ENCODE assay signal across 8 cellular contexts in the genomic region with DNA sequence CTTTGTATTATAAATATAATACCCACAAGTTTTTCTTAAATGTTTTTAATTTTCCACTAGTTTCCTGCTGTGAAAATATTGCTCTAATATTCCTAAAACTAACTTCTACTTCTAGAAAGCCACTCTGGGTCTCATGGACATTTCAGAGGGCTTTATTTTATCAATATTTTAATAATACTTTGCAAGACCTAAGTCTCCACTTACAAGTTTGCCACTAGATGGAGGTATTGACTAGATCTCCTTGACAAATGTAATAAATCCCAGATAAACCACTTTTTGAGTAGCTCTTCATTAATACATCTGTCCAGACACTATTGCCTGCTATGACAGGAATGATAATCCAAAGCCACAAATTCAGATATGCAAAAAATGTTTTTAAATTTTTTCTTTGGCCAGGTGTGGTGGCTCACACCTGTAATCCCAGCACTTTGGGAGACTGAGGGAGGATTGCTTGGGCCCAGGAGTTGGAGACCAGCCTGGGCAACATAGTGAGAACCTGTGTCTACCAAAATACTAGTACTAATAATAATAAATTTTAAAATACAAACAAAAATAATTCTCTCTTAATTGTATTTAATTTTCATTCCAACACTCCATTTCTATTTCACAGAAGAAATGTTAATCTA. TPM values are rescaled to one million over a fixed set of nuclear protein-coding genes. Genes with fewer than 3 reads are reported as not detected.
DNase-seq lines count a peak whose midpoint lies in the region; ATAC-seq and TF ChIP-seq lines count a peak whose summit lies in the region.

No MANE protein-coding gene starts in this region.

- H3K36me3 Mint-ChIP-seq in CD4-positive, alpha-beta T cell (ENCODE audit: low read depth): no peaks in the 10 kb centered on the region
- peaks cover 7% of the 10 kb centered on the region for H3K36me3 Mint-ChIP-seq in activated CD4-positive, alpha-beta T cell treated with anti-CD3 and anti-CD28 coated beads, Interleukin-2, amount 10 ng/mL, durations not matched to agents 7 days and 5 days (ENCODE audit: low read depth)
- H3K36me3 Mint-ChIP-seq in activated T-helper 1 cell treated with anti-CD3 and anti-CD28 coated beads, Interleukin-12 subunit alpha, Interleukin-12 subunit beta, Interleukin-2, Interleukin-4 antibody, amounts not matched to agents 30 ng/mL and 10 ng/mL and 1 ng/mL, durations not matched to agents 14 hours and 24 hours and 36 hours (ENCODE audit: low read depth): peaks cover 2% of the 10 kb centered on the region

- no peak for ATAC-seq in CD4-positive, alpha-beta T cell (ENCODE audit: poor library complexity)
- no peak for ATAC-seq in PC-3

- no peaks in the 10 kb centered on the region for H4K20me1 ChIP-seq in PC-3 (ENCODE audit: low read length)

- intact Hi-C loops in CD4-positive, alpha-beta T cell (cut with DNase I, micrococcal nuclease): loop anchor here (1.0 to 2.0 kb wide), 2 partner anchors 529 to 530 kb away; no protein-coding TSS in a partner anchor
- intact Hi-C loops in PC-3 (cut with micrococcal nuclease): loop anchor here (1.0 to 5.0 kb wide), 3 partner anchors 109 to 537 kb away; partner anchors contain the start of gene C11orf65
- intact Hi-C loops in esophagus squamous epithelium (cut with DNase I): loop anchor here (10.0 kb wide), 1 partner anchor 537 kb away; no protein-coding TSS in a partner anchor
- intact Hi-C loops in spleen (cut with DNase I; ENCODE audit: low total_unique reads): loop anchor here (10.0 kb wide), 1 partner anchor 537 kb away; no protein-coding TSS in a partner anchor
- intact Hi-C loops in activated T-helper 1 cell treated with anti-CD3 and anti-CD28 coated beads, Interleukin-12 subunit alpha, Interleukin-12 subunit beta, Interleukin-2, Interleukin-4 antibody, amounts not matched to agents 30 ng/mL and 10 ng/mL and 1 ng/mL, durations not matched to agents 14 hours and 24 hours and 36 hours (cut with micrococcal nuclease): loop anchor here (1.0 kb wide), 1 partner anchor 530 kb away; no protein-coding TSS in a partner anchor

- no peaks in the 10 kb centered on the region for H3K36me3 ChIP-seq in PC-3 (ENCODE audit: low read depth, low read length)
- no peaks in the 10 kb centered on the region for H3K36me3 ChIP-seq in esophagus squamous epithelium
- no peaks in the 10 kb centered on the region for H3K36me3 ChIP-seq in spleen

- peaks cover 29% of the 10 kb centered on the region for H3K4me1 ChIP-seq in PC-3 (ENCODE audit: insufficient read depth, low read length)
- H3K4me1 ChIP-seq in esophagus squamous epithelium: peaks cover 11 to 38% (median 15%) of the 10 kb centered on the region in 3 donors
- H3K4me1 ChIP-seq in spleen: peaks cover 9 to 30% (median 21%) of the 10 kb centered on the region in 6 donors

- H3K9me3 ChIP-seq in CD4-positive, alpha-beta T cell (ENCODE audit: control insufficient read depth, low read length): no peaks in the 10 kb centered on the region
- H3K9me3 ChIP-seq in PC-3 (ENCODE audit: low read length): no peaks in the 10 kb centered on the region
- H3K9me3 ChIP-seq in esophagus squamous epithelium: no peaks in the 10 kb centered on the region
- H3K9me3 ChIP-seq in spleen: no peaks in the 10 kb centered on the region

- H2AFZ ChIP-seq in PC-3 (ENCODE audit: low read length): no peak overlapping the region

- H3K4me2 ChIP-seq in PC-3 (ENCODE audit: low read length): no peak overlapping the region

- H3K27me3 Mint-ChIP-seq in CD4-positive, alpha-beta T cell: no peaks in the 10 kb centered on the region
- H3K27me3 Mint-ChIP-seq in activated CD4-positive, alpha-beta T cell treated with anti-CD3 and anti-CD28 coated beads, Interleukin-2, amount 10 ng/mL, durations not matched to agents 7 days and 5 days: no peaks in the 10 kb centered on the region
- H3K27me3 Mint-ChIP-seq in activated T-helper 1 cell treated with anti-CD3 and anti-CD28 coated beads, Interleukin-12 subunit alpha, Interleukin-12 subunit beta, Interleukin-2, Interleukin-4 antibody, amounts not matched to agents 30 ng/mL and 10 ng/mL and 1 ng/mL, durations not matched to agents 14 hours and 24 hours and 36 hours (ENCODE audit: insufficient read depth): no peaks in the 10 kb centered on the region

- TF ChIP-seq POLR2A in esophagus squamous epithelium (IDR thresholded peaks at IDR 0.05) (no peak), spleen (IDR thresholded peaks at IDR 0.05) (no peak)

- CTCF ChIA-PET in CD4-positive, alpha-beta T cell (lab: Charles Lee): interaction anchor here (1.3 to 1.5 kb wide), 2 partner anchors 11 to 89 kb away, joined by 3 to 5 read pairs; no protein-coding TSS in a partner anchor
- CTCF ChIA-PET in PC-3 (lab: Charles Lee): interaction anchor here (0.5 to 1.0 kb wide), 3 partner anchors 105 to 554 kb away, joined by 3 to 5 read pairs (median 4); partner anchors contain the start of genes ATM, CUL5 and NPAT
- CTCF ChIA-PET in activated CD4-positive, alpha-beta T cell treated with anti-CD3 and anti-CD28 coated beads, Interleukin-2, amount 10 ng/mL, durations not matched to agents 7 days and 5 days (lab: Charles Lee): interaction anchor here (0.6 to 1.8 kb wide), 5 partner anchors 10 to 533 kb away, joined by 3 to 4 read pairs (median 3); no protein-coding TSS in a partner anchor

- peak; percentile 64 for TF ChIP-seq CTCF in CD4-positive, alpha-beta T cell (IDR thresholded peaks at IDR 0.05)
- TF ChIP-seq CTCF in HL-60 (IDR thresholded peaks at IDR 0.05; ENCODE audit: insufficient read depth, low read length) (peak; percentile 13), PC-3 (conservative IDR thresholded peaks at IDR 0.05; ENCODE audit: low read depth, low read length) (peak; percentile 82), esophagus squamous epithelium (IDR thresholded peaks at IDR 0.05) (peak; percentile 13 to 60 (median 44)), spleen (IDR thresholded peaks at IDR 0.05 in 8 of 11, conservative IDR thresholded peaks at IDR 0.05 in 3 of 11) (peak in 8 of 11 experiments; percentile 26 to 61 (median 42))

- BruUV-seq in PC-3 (replicated peaks; lab: Mats Ljungman, UMichigan): no TSS peak

- no peak overlapping the region for H3K27ac Mint-ChIP-seq in CD4-positive, alpha-beta T cell
- H3K27ac Mint-ChIP-seq in activated CD4-positive, alpha-beta T cell treated with anti-CD3 and anti-CD28 coated beads, Interleukin-2, amount 10 ng/mL, durations not matched to agents 7 days and 5 days: no peak overlapping the region
- H3K27ac Mint-ChIP-seq in activated T-helper 1 cell treated with anti-CD3 and anti-CD28 coated beads, Interleukin-12 subunit alpha, Interleukin-12 subunit beta, Interleukin-2, Interleukin-4 antibody, amounts not matched to agents 30 ng/mL and 10 ng/mL and 1 ng/mL, durations not matched to agents 14 hours and 24 hours and 36 hours: no peak overlapping the region

- no peaks in the 10 kb centered on the region for H3K27me3 ChIP-seq in CD4-positive, alpha-beta T cell (ENCODE audit: control insufficient read depth, insufficient read depth, low read length)
- no peaks in the 10 kb centered on the region for H3K27me3 ChIP-seq in HL-60 (ENCODE audit: insufficient read depth, poor library complexity, severe bottlenecking)
- no peaks in the 10 kb centered on the region for H3K27me3 ChIP-seq in PC-3 (ENCODE audit: low read length)
- no peaks in the 10 kb centered on the region for H3K27me3 ChIP-seq in esophagus squamous epithelium
- H3K27me3 ChIP-seq in spleen (replicated peaks in 1 of 7): no peaks in the 10 kb centered on the region

- no peaks in the 10 kb centered on the region for H3K9me3 Mint-ChIP-seq in CD4-positive, alpha-beta T cell
- no peaks in the 10 kb centered on the region for H3K9me3 Mint-ChIP-seq in activated CD4-positive, alpha-beta T cell treated with anti-CD3 and anti-CD28 coated beads, Interleukin-2, amount 10 ng/mL, durations not matched to agents 7 days and 5 days
- H3K9me3 Mint-ChIP-seq in activated T-helper 1 cell treated with anti-CD3 and anti-CD28 coated beads, Interleukin-12 subunit alpha, Interleukin-12 subunit beta, Interleukin-2, Interleukin-4 antibody, amounts not matched to agents 30 ng/mL and 10 ng/mL and 1 ng/mL, durations not matched to agents 14 hours and 24 hours and 36 hours: no peaks in the 10 kb centered on the region

- H3K4me1 Mint-ChIP-seq in CD4-positive, alpha-beta T cell (ENCODE audit: low read depth): peaks cover 12% of the 10 kb centered on the region
- H3K4me1 Mint-ChIP-seq in activated CD4-positive, alpha-beta T cell treated with anti-CD3 and anti-CD28 coated beads, Interleukin-2, amount 10 ng/mL, durations not matched to agents 7 days and 5 days: peaks cover 23% of the 10 kb centered on the region
- H3K4me1 Mint-ChIP-seq in activated T-helper 1 cell treated with anti-CD3 and anti-CD28 coated beads, Interleukin-12 subunit alpha, Interleukin-12 subunit beta, Interleukin-2, Interleukin-4 antibody, amounts not matched to agents 30 ng/mL and 10 ng/mL and 1 ng/mL, durations not matched to agents 14 hours and 24 hours and 36 hours (ENCODE audit: low read depth): peaks cover 11% of the 10 kb centered on the region

- H3K9ac ChIP-seq in PC-3 (ENCODE audit: low read length): no peak overlapping the region

- DNase-seq in CD4-positive, alpha-beta T cell: no peak
- DNase-seq in HL-60 (ENCODE audit: low read depth in 1 of 2, low spot score in 1 of 2): no peak
- DNase-seq in PC-3: peak; percentile 73
- DNase-seq in esophagus squamous epithelium (lab: John Stamatoyannopoulos, UW): no peak
- DNase-seq in spleen: no peak
- no peak for DNase-seq in activated CD4-positive, alpha-beta T cell treated with anti-CD3 and anti-CD28 coated beads, Interleukin-2, amount 10 ng/mL, durations not matched to agents 7 days and 5 days
- DNase-seq in activated T-helper 1 cell treated with anti-CD3 and anti-CD28 coated beads, Interleukin-12 subunit alpha, Interleukin-12 subunit beta, Interleukin-2, Interleukin-4 antibody, amounts not matched to agents 30 ng/mL and 10 ng/mL and 1 ng/mL, durations not matched to agents 14 hours and 24 hours and 36 hours (ENCODE audit: low spot score): no peak
- DNase-seq in islet precursor cell: no peak

- peak overlapping the region; percentile 56 for H3K4me3 Mint-ChIP-seq in CD4-positive, alpha-beta T cell
- no peak overlapping the region for H3K4me3 Mint-ChIP-seq in activated CD4-positive, alpha-beta T cell treated with anti-CD3 and anti-CD28 coated beads, Interleukin-2, amount 10 ng/mL, durations not matched to agents 7 days and 5 days
- no peak overlapping the region for H3K4me3 Mint-ChIP-seq in activated T-helper 1 cell treated with anti-CD3 and anti-CD28 coated beads, Interleukin-12 subunit alpha, Interleukin-12 subunit beta, Interleukin-2, Interleukin-4 antibody, amounts not matched to agents 30 ng/mL and 10 ng/mL and 1 ng/mL, durations not matched to agents 14 hours and 24 hours and 36 hours

- H3K4me3 ChIP-seq in HL-60 (replicated peaks; ENCODE audit: insufficient read depth, low read length): no peak overlapping the region
- H3K4me3 ChIP-seq in PC-3 (ENCODE audit: low read length): no peak overlapping the region
- no peak overlapping the region for H3K4me3 ChIP-seq in esophagus squamous epithelium
- H3K4me3 ChIP-seq in spleen: no peak overlapping the region

- H3K27ac ChIP-seq in CD4-positive, alpha-beta T cell (ENCODE audit: low read depth, low read length): no peak overlapping the region
- H3K27ac ChIP-seq in HL-60 (replicated peaks): no peak overlapping the region
- no peak overlapping the region for H3K27ac ChIP-seq in PC-3 (ENCODE audit: low read length)
- H3K27ac ChIP-seq in esophagus squamous epithelium: no peak overlapping the region
- no peak overlapping the region for H3K27ac ChIP-seq in spleen

- POLR2A ChIA-PET in CD4-positive, alpha-beta T cell (lab: Charles Lee): interaction anchor here (1.6 kb wide), 1 partner anchor 475 kb away, joined by 4 read pairs; the partner anchor contains the start of gene EXPH5
- POLR2A ChIA-PET in PC-3 (lab: Charles Lee; ENCODE audit: unreplicated experiment): no interaction called here
- POLR2A ChIA-PET in activated CD4-positive, alpha-beta T cell treated with anti-CD3 and anti-CD28 coated beads, Interleukin-2, amount 10 ng/mL, durations not matched to agents 7 days and 5 days (lab: Charles Lee): interaction anchor here (0.5 to 0.6 kb wide), 2 partner anchors 9 to 753 kb away, joined by 4 to 9 read pairs; no protein-coding TSS in a partner anchor

- no peaks in the 10 kb centered on the region for H3K9me2 ChIP-seq in PC-3 (replicated peaks; ENCODE audit: low read length)

- H3F3A ChIP-seq in PC-3 (ENCODE audit: low read length, unreplicated experiment): no peaks in the 10 kb centered on the region

- peaks cover 14% of the 10 kb centered on the region for H3K79me2 ChIP-seq in PC-3 (ENCODE audit: low read length)

RNA-seq across cellular contexts. Expression of gene ACAT1, which starts 3.5 kb away (rescaled TPM):
- total RNA-seq in CD4-positive, alpha-beta T cell: 10 to 100 TPM; 13.8 to 18.5 TPM
- total RNA-seq in PC-3 (2014; rRNA removed) (180 and 212 TPM in 2 replicates), esophagus squamous epithelium (10 to 100 TPM; 47.6 to 94.4 (median 85.2) TPM), spleen (100 to 1,000 TPM in 1 of 7 donors, 10 to 100 TPM in 6; 33.8 to 106 (median 61.6) TPM)
- 10 to 100 TPM; 38.1 to 56.1 (median 53.8) TPM for polyA plus RNA-seq in spleen
- 10 to 100 TPM; 42.3 to 46.5 TPM for total RNA-seq in activated CD4-positive, alpha-beta T cell treated with anti-CD3 and anti-CD28 coated beads, Interleukin-2, amount 10 ng/mL, durations not matched to agents 7 days and 5 days
- total RNA-seq in activated T-helper 1 cell treated with anti-CD3 and anti-CD28 coated beads, Interleukin-12 subunit alpha, Interleukin-12 subunit beta, Interleukin-2, Interleukin-4 antibody, amounts not matched to agents 30 ng/mL and 10 ng/mL and 1 ng/mL, durations not matched to agents 14 hours and 24 hours and 36 hours: 52.8 and 56.8 TPM in 2 replicates

Comparison
In these comparisons a context has a peak if more than half of its experiments do, and no peak if none do; other contexts are left out.
1. CTCF ChIP-seq: peak in every context shown above with its lines; median percentile 82 in PC-3; 64 in CD4-positive, alpha-beta T cell; 44 in esophagus squamous epithelium; 42 in spleen; 13 in HL-60.